Comparison of ENCODE assay signal across 1 cellular context in the genomic region with DNA sequence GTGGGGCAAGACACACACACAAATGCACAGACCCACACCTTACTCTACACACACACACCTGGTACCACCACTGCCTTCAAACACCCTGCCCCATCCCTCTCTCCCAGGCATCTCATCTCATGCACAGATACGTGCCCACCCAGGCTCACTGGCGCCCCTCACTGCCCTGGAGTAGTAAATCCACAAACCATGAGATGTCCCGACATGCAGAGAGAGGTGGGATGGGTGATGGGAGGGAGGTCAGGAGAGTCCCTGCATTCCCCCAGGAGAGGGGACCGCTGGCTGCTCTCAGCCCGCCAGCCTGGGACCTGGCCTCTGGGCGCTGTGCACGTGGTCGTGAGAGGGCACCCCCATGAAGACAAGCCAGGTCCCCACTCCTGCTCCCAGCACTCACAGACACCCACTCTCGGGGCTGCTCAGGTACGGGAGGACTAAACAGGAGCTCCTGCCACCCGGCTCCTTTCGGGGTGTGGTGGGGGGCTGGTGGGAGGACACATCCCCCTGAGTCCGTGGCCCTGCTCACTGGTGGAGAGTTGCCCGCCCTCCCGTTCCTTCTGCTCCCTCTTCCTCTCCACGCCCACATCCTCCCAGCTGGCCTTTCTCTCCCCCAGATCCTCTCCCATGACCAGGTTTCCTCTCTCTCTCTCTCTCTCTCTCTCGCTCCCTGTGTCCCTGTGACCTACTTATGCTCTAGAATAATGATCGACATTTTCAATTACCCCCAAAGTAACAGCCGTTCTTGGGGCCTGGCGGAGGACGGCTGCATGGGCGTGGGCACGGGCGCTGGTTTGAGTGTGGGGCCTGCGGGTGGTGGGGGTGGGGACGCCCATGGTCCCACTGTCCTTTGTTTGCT.
TF ChIP-seq lines count a peak whose summit lies in the region.

No MANE protein-coding gene starts in this region.

TF ChIP-seq in IMR-90, 13 proteins besides CTCF, POLR2A, EP300 and RAD21:
- TF ChIP-seq, protein P1, sequence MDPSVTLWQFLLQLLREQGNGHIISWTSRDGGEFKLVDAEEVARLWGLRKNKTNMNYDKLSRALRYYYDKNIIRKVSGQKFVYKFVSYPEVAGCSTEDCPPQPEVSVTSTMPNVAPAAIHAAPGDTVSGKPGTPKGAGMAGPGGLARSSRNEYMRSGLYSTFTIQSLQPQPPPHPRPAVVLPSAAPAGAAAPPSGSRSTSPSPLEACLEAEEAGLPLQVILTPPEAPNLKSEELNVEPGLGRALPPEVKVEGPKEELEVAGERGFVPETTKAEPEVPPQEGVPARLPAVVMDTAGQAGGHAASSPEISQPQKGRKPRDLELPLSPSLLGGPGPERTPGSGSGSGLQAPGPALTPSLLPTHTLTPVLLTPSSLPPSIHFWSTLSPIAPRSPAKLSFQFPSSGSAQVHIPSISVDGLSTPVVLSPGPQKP (IDR thresholded peaks at IDR 0.05; ENCODE audit: borderline replicate concordance, low read depth, low read length): no peak
- TF ChIP-seq CHD1 (IDR thresholded peaks at IDR 0.05; ENCODE audit: low read depth, low read length) (no peak), BHLHE40 (IDR thresholded peaks at IDR 0.05; ENCODE audit: low read depth, low read length) (no peak), MAFK (IDR thresholded peaks at IDR 0.05; ENCODE audit: low read depth, low read length) (no peak), NFE2L2 (IDR thresholded peaks at IDR 0.05; ENCODE audit: low read depth, low read length) (no peak), RCOR1 (IDR thresholded peaks at IDR 0.05; ENCODE audit: insufficient replicate concordance, low read length) (no peak), CEBPB (IDR thresholded peaks at IDR 0.05; ENCODE audit: low read depth, low read length) (no peak), RFX5 (IDR thresholded peaks at IDR 0.05; ENCODE audit: low read depth, low read length) (no peak), SMC3 (IDR thresholded peaks at IDR 0.05; ENCODE audit: low read depth, low read length) (no peak), MXI1 (IDR thresholded peaks at IDR 0.05; ENCODE audit: borderline replicate concordance, low read depth, low read length) (no peak), USF2 (IDR thresholded peaks at IDR 0.05; ENCODE audit: low read depth, low read length) (no peak), FOS (IDR thresholded peaks at IDR 0.05; ENCODE audit: low read depth, low read length) (no peak), MAZ (IDR thresholded peaks at IDR 0.05; ENCODE audit: borderline replicate concordance, low read depth, low read length) (no peak)
